In the genomic region with DNA sequence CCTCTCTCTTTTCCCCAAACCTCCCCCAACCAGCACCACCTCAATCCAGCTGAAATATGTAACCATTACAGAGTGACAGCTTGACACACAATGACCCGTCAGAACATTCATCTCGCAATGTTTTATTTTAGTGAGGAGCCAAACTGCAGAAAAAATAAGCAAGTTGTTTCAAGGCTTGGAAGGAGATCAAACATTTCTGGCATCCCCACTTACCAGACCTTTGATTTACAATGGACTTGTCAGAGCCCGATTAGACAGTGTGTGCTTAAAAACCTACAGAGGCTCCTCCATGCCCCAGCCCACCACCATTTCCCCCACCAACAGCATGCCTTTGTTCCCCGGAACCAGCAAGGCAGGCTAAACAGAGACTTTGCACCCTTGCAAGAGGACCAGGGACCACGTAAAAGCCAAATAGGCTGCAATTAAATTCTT, we compare ENCODE assay signal across 27 cellular contexts.
DNase-seq lines count a peak whose midpoint lies in the region; ATAC-seq and TF ChIP-seq lines count a peak whose summit lies in the region.
"Had no signal": no experiment of that assay in that cellular context is flagged by ENCODE, and none has a peak within 500 bp of the region (broad histone marks: within the 10 kb centered on the region; RNA-seq: fewer than 3 reads in every experiment).

No MANE protein-coding gene starts in this region.

- H3K36me3 ChIP-seq in right atrium auricular region = no peaks in the 10 kb centered on the region
- H3K36me3 ChIP-seq in prostate gland = no peaks in the 10 kb centered on the region
- H3K36me3 ChIP-seq: transverse colon had no signal

- no peaks in the 10 kb centered on the region for H3K4me1 Mint-ChIP-seq in HFFc6 (ENCODE audit: low read depth)
- H3K4me1 Mint-ChIP-seq: stimulated activated naive CD8-positive, alpha-beta T cell treated with anti-CD3 and anti-CD28 coated beads, Interleukin-15, amount 100 ng/mL, for 72 hours had no signal

- peaks cover 7% of the 10 kb centered on the region; the same call in 1 of the 2 replicates for H3K36me3 Mint-ChIP-seq in HFFc6 (ENCODE audit: low read depth)

- H3K4me3 ChIP-seq in right atrium auricular region (no peak overlapping the region), prostate gland (no peak overlapping the region)
- H3K4me3 ChIP-seq: PC-9, transverse colon had no signal

- DNase-seq in Right ventricle myocardium superior = no peak
- DNase-seq in right atrium auricular region (ENCODE audit: low spot score) = no peak
- DNase-seq in kidney glomerular epithelial cell (lab: John Stamatoyannopoulos, UW) = peak; percentile 30
- peak; percentile 19 for DNase-seq in prostate gland (ENCODE audit: low spot score)
- no peak for DNase-seq in NCI-H2196 treated with DMSO at 0.1 percent for 48 hours (lab: John Stamatoyannopoulos, UW; ENCODE audit: unreplicated experiment)
- DNase-seq in HFFc6 = no peak
- DNase-seq in SIG-M5 treated with dmso at 0.1 percent for 504 hours (lab: John Stamatoyannopoulos, UW; ENCODE audit: unreplicated experiment) = no peak
- DNase-seq: activated CD4-positive, alpha-beta T cell treated with anti-CD3 and anti-CD28 coated beads for 1 hour; activated CD8-positive, alpha-beta memory T cell treated with anti-CD3 and anti-CD28 coated beads for 24 hours; activated gamma-delta T cell; activated T-cell treated with anti-CD3 and anti-CD28 coated beads, Interleukin-2, amount 50 U/mL, for 1 hour; cortex of kidney; DMS153; GDM1; IMR-90; islet precursor cell; mammary epithelial cell; NCI-H2081 treated with DMSO at 0.1 percent for 48 hours; NCI-H446; occipital lobe; PC-9; right cardiac atrium; stimulated activated CD4-positive, alpha-beta T cell treated with anti-CD3 and anti-CD28 coated beads, Interleukin-15, amount 100 ng/mL, for 24 hours; stimulated activated naive CD8-positive, alpha-beta T cell treated with anti-CD3 and anti-CD28 coated beads, Interleukin-15, amount 100 ng/mL, for 72 hours; transverse colon had no signal

- intact Hi-C loops in Right ventricle myocardium superior (cut with DNase I) = no loop called here
- intact Hi-C loops in prostate gland (cut with DNase I) = no loop called here

- peaks cover 68% of the 10 kb centered on the region for H3K9me3 Mint-ChIP-seq in HFFc6

- ATAC-seq in Right ventricle myocardium superior (ENCODE audit: poor library complexity) (peak; percentile 71), HG02610 (IDR thresholded peaks at IDR 0.05; ENCODE audit: unreplicated experiment) (no peak)
- ATAC-seq: stimulated activated naive CD8-positive, alpha-beta T cell treated with anti-CD3 and anti-CD28 coated beads, Interleukin-15, amount 100 ng/mL, for 72 hours had no signal

- H3K27ac ChIP-seq in right atrium auricular region (no peak overlapping the region), prostate gland (no peak overlapping the region)
- H3K27ac ChIP-seq: PC-9 had no signal

- H3K27me3 Mint-ChIP-seq in HFFc6 (ENCODE audit: insufficient read depth) = peaks cover 2% of the 10 kb centered on the region; the same call in 1 of the 2 replicates

- no peak overlapping the region for H3K27ac Mint-ChIP-seq in HFFc6
- H3K27ac Mint-ChIP-seq: stimulated activated naive CD8-positive, alpha-beta T cell treated with anti-CD3 and anti-CD28 coated beads, Interleukin-15, amount 100 ng/mL, for 72 hours; T-helper 1 cell treated with Interleukin-12 subunit alpha and Interleukin-12 subunit beta and Interleukin-4 antibody, amounts not matched to agents 30 μg/mL and 1 μg/mL, for 36 hours had no signal

- H3K4me3 Mint-ChIP-seq in HFFc6 = no peak overlapping the region
- H3K4me3 Mint-ChIP-seq: stimulated activated naive CD8-positive, alpha-beta T cell treated with anti-CD3 and anti-CD28 coated beads, Interleukin-15, amount 100 ng/mL, for 72 hours; T-helper 1 cell treated with Interleukin-12 subunit alpha and Interleukin-12 subunit beta and Interleukin-4 antibody, amounts not matched to agents 30 μg/mL and 1 μg/mL, for 36 hours had no signal

- H3K27me3 ChIP-seq in right atrium auricular region (no peaks in the 10 kb centered on the region), prostate gland (replicated peaks; ENCODE audit: insufficient read depth) (no peaks in the 10 kb centered on the region)
- H3K27me3 ChIP-seq: transverse colon had no signal

- H3K4me1 ChIP-seq in right atrium auricular region = no peaks in the 10 kb centered on the region
- H3K4me1 ChIP-seq in prostate gland (replicated peaks) = no peaks in the 10 kb centered on the region

- WGBS in prostate gland = 7% methylated on average over 5 of the region's 5 CpGs

- H3K9me3 ChIP-seq in right atrium auricular region = no peaks in the 10 kb centered on the region
- no peaks in the 10 kb centered on the region for H3K9me3 ChIP-seq in prostate gland
- H3K9me3 ChIP-seq: transverse colon had no signal

- TF ChIP-seq POLR2A in prostate gland (IDR thresholded peaks at IDR 0.05) = no peak

- no peak for TF ChIP-seq CTCF in right atrium auricular region (IDR thresholded peaks at IDR 0.05)
- TF ChIP-seq CTCF in prostate gland (IDR thresholded peaks at IDR 0.05) = no peak
- TF ChIP-seq CTCF in HFFc6 (IDR thresholded peaks at IDR 0.05) = no peak

Comparison
In these comparisons a context has a peak if more than half of its experiments do, and no peak if none do; other contexts are left out.
1. DNase-seq: peak in kidney glomerular epithelial cell (single experiment) and prostate gland (single experiment); none in Right ventricle myocardium superior (single experiment), right atrium auricular region (single experiment), NCI-H2196 treated with DMSO at 0.1 percent for 48 hours (single experiment), HFFc6 (single experiment) and SIG-M5 treated with dmso at 0.1 percent for 504 hours (single experiment).